Comparison of ENCODE assay signal across 23 cellular contexts in the genomic region with DNA sequence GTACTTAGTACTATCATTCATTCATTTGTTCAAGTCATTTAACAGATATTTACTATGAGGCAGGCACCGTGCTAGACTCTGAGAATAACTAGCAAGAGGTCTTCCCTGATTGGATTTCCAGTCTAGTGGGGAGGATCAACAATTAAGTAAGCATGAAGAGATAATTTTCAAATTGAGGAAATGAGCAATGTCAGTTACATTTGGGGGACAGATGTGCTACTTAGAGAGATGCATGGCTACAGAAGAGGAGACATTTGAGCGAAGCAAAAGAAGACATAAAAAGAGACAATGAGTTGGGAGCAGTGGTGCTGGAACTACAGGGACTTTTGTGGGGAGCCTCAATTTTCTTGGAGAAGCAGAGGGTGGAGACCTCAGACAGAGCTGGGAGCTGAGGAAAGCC. TPM values are rescaled to one million over a fixed set of nuclear protein-coding genes. Genes with fewer than 3 reads are reported as not detected.
A peak's percentile ranks its signal among the peaks of the same experiment; 100 is the strongest.
DNase-seq lines count a peak whose midpoint lies in the region; ATAC-seq and TF ChIP-seq lines count a peak whose summit lies in the region.
"Had no signal": no experiment of that assay in that cellular context is flagged by ENCODE, and none has a peak within 500 bp of the region (broad histone marks: within the 10 kb centered on the region; RNA-seq: fewer than 3 reads in every experiment).

No MANE protein-coding gene starts in this region.

- peaks cover 0 to 59% (median 0%) of the 10 kb centered on the region in 11 experiments; a peak in 5 of 22 replicates for H3K27me3 ChIP-seq in BLaER1 treated with 17β-estradiol and CSF1 and Interleukin-3, amounts not matched to agents 10 nM and 100 nM
- peaks cover 86% of the 10 kb centered on the region for H3K27me3 ChIP-seq in OCI-LY3 (ENCODE audit: low read depth, low read length)

- no peak for TF ChIP-seq CTCF in OCI-LY3 (IDR thresholded peaks at IDR 0.05; ENCODE audit: low read depth, low read length)

- H3K27ac ChIP-seq in BLaER1 treated with 17β-estradiol and CSF1 and Interleukin-3, amounts not matched to agents 10 nM and 100 nM: peak overlapping the region in 8 of 11 experiments; percentile 17 to 85 (median 72); a peak in 15 of 22 replicates
- H3K27ac ChIP-seq in OCI-LY3 (ENCODE audit: low read length): no peak overlapping the region
- H3K27ac ChIP-seq: C4-2B, PC-9 had no signal

- H3K79me2 ChIP-seq in OCI-LY3 (ENCODE audit: low read length): no peaks in the 10 kb centered on the region

- peaks cover 5 to 14% (median 7%) of the 10 kb centered on the region in 3 donors for H3K9me3 Mint-ChIP-seq in IgD-negative memory B cell
- H3K9me3 Mint-ChIP-seq in naive B cell: peaks cover 0 to 12% (median 4%) of the 10 kb centered on the region in 7 donors

- H3K4me3 Mint-ChIP-seq in IgD-negative memory B cell (peak overlapping the region; percentile 24 to 84 (median 60)), naive B cell (peak overlapping the region; percentile 39 to 85 (median 66))

- H3K9ac ChIP-seq in BLaER1 treated with 17β-estradiol and CSF1 and Interleukin-3, amounts not matched to agents 10 nM and 100 nM: peak overlapping the region in 7 of 11 experiments; percentile 39 to 65 (median 54); a peak in 13 of 22 replicates
- H3K9ac ChIP-seq in OCI-LY3 (ENCODE audit: low read length): no peak overlapping the region
- H3K9ac ChIP-seq: SK-N-SH had no signal

- H3K36me3 Mint-ChIP-seq in IgD-negative memory B cell (peaks cover 1% of the 10 kb centered on the region), naive B cell (no peaks in the 10 kb centered on the region)

- H3K4me1 Mint-ChIP-seq in IgD-negative memory B cell (peaks cover 32 to 42% (median 33%) of the 10 kb centered on the region in 3 donors), naive B cell (peaks cover 42 to 74% (median 61%) of the 10 kb centered on the region in 3 donors)

- H3K4me1 ChIP-seq in BLaER1 treated with 17β-estradiol and CSF1 and Interleukin-3, amounts not matched to agents 10 nM and 100 nM: peaks cover 32 to 90% (median 79%) of the 10 kb centered on the region in 10 experiments
- H3K4me1 ChIP-seq in OCI-LY3 (ENCODE audit: low read length): peaks cover 42% of the 10 kb centered on the region

- DNase-seq in naive B cell (peak; percentile 43), DMS 273 (lab: John Stamatoyannopoulos, UW; ENCODE audit: unreplicated experiment) (no peak)
- DNase-seq: DMS53; GOT3; HCEC 1CT; Kasumi-1; NCI-H1105; NCI-H146; NCI-H2029; NCI-H2227 treated with DMSO at 0.1 percent for 48 hours; NCI-H510A; NCI-H748 treated with DMSO at 0.1 percent for 48 hours; NK-92 treated with Interleukin-12 subunit alpha and Interleukin-12 subunit beta, amount 100 ng/mL, for 24 hours; PC-9; SHP77; SK-N-SH; T-helper 2 cell had no signal

- H3K27ac Mint-ChIP-seq in IgD-negative memory B cell (peak overlapping the region in 2 of 3 donors; percentile 0 to 8), naive B cell (peak overlapping the region; percentile 0 to 88 (median 24))

- H3K27me3 Mint-ChIP-seq in IgD-negative memory B cell (peaks cover 4% of the 10 kb centered on the region), naive B cell (peaks cover 4 to 6% (median 4%) of the 10 kb centered on the region in 3 donors)

- no peak overlapping the region for H2AFZ ChIP-seq in OCI-LY3 (ENCODE audit: low read depth, low read length)
- H2AFZ ChIP-seq: PC-9 had no signal

- H4K20me1 ChIP-seq in BLaER1 treated with 17β-estradiol and CSF1 and Interleukin-3, amounts not matched to agents 10 nM and 100 nM: peaks cover 0 to 19% (median 0%) of the 10 kb centered on the region in 11 experiments; a peak in 4 of 22 replicates
- H4K20me1 ChIP-seq in OCI-LY3 (ENCODE audit: insufficient read depth, low read length): peaks cover 45% of the 10 kb centered on the region

- peak overlapping the region in 4 of 10 experiments; percentile 5 to 49 (median 28); a peak in 5 of 20 replicates for H3K4me3 ChIP-seq in BLaER1 treated with 17β-estradiol and CSF1 and Interleukin-3, amounts not matched to agents 10 nM and 100 nM
- peak overlapping the region; percentile 41; the same call in 1 of the 2 replicates for H3K4me3 ChIP-seq in OCI-LY3 (ENCODE audit: low read length)
- H3K4me3 ChIP-seq: PC-9 had no signal

- peak; percentile 57 to 60 for ATAC-seq in naive B cell (ENCODE audit: low read depth in 2 of 2)
- no peak for ATAC-seq in GM18873 (IDR thresholded peaks at IDR 0.05; ENCODE audit: low FRiP score, unreplicated experiment)
- ATAC-seq in HG03159 (IDR thresholded peaks at IDR 0.05; ENCODE audit: unreplicated experiment): no peak

- H3K4me2 ChIP-seq in BLaER1 treated with 17β-estradiol and CSF1 and Interleukin-3, amounts not matched to agents 10 nM and 100 nM: peak overlapping the region; percentile 71 to 95 (median 88)
- H3K4me2 ChIP-seq in OCI-LY3 (ENCODE audit: low read length): peak overlapping the region; percentile 69
- H3K4me2 ChIP-seq: PC-9, SK-N-SH had no signal

- H3K9me3 ChIP-seq in BLaER1 treated with 17β-estradiol and CSF1 and Interleukin-3, amounts not matched to agents 10 nM and 100 nM (replicated peaks in 1 of 11): no peaks in the 10 kb centered on the region; a peak in 1 of 22 replicates
- no peaks in the 10 kb centered on the region for H3K9me3 ChIP-seq in OCI-LY3 (ENCODE audit: insufficient read depth, low read length)
- H3K9me3 ChIP-seq: SK-N-SH had no signal

- H3K36me3 ChIP-seq in BLaER1 treated with 17β-estradiol and CSF1 and Interleukin-3, amounts not matched to agents 10 nM and 100 nM: no peaks in the 10 kb centered on the region
- H3K36me3 ChIP-seq in OCI-LY3 (replicated peaks; ENCODE audit: low read depth, low read length): no peaks in the 10 kb centered on the region

RNA-seq across cellular contexts. Expression of a gene that starts 7.7 kb away (rescaled TPM):
- polyA plus RNA-seq in IgD-negative memory B cell (not detected), naive B cell (ENCODE audit: low read depth in 6 of 6) (under 1 TPM in 3 of 6 donors, not detected in 3; 0.16 to 0.47 (median 0.22) TPM)
- polyA plus RNA-seq: SK-N-SH had no signal

Comparison
In these comparisons a context has a peak if more than half of its experiments do, and no peak if none do; other contexts are left out.
1. ATAC-seq: peak in naive B cell (2 of 2); none in GM18873 (single experiment) and HG03159 (single experiment).